1 cellular context compared by ENCODE assay signal in the genomic region with DNA sequence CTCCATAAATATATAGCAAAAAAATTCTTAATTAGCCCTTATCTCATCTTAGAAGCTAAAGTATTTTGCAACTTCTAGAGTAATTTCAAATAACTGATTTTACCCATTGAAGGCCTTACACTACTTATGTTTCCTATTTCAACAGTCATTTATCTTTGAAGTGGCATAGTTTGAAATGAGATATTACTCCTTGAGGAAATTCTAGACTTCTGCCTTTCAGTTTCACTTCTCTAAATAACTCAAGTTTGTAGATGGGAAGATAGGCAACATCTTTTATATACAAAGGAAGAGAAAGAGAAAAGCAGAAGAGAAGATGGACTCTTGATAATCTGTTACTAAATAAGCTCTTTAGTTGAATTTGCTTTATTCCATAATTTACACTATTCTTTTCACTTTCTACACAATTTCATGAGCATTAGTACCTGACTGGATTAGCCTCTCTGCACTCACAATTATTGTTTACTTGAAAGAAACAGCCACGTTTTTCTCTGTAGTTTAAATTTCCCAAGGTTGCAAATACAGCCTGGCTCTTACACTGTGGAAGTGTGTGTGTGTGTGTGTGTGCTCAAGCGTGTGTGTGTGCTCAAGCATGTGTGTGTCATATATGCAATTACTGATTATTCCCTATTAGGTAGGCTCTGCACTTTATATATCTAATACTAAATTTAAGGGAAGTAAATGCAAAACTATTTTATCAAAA.
TF ChIP-seq lines count a peak whose summit lies in the region.

No MANE protein-coding gene starts in this region.

TF ChIP-seq in GM12878, 131 proteins besides CTCF, POLR2A, EP300 and RAD21 (continued from another document):
- TF ChIP-seq, protein P1, sequence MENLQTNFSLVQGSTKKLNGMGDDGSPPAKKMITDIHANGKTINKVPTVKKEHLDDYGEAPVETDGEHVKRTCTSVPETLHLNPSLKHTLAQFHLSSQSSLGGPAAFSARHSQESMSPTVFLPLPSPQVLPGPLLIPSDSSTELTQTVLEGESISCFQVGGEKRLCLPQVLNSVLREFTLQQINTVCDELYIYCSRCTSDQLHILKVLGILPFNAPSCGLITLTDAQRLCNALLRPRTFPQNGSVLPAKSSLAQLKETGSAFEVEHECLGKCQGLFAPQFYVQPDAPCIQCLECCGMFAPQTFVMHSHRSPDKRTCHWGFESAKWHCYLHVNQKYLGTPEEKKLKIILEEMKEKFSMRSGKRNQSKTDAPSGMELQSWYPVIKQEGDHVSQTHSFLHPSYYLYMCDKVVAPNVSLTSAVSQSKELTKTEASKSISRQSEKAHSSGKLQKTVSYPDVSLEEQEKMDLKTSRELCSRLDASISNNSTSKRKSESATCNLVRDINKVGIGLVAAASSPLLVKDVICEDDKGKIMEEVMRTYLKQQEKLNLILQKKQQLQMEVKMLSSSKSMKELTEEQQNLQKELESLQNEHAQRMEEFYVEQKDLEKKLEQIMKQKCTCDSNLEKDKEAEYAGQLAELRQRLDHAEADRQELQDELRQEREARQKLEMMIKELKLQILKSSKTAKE (IDR thresholded peaks at IDR 0.05; ENCODE audit: low read depth, poor library complexity, severe bottlenecking): no peak
- TF ChIP-seq SMC3 (IDR thresholded peaks at IDR 0.05; ENCODE audit: borderline replicate concordance, low read length) (no peak), PAX8 (IDR thresholded peaks at IDR 0.05) (no peak)
